ENCODE assay signal across 19 cellular contexts in genomic region chr7:50837965-50838364, GRCh38. TPM values are rescaled to one million over a fixed set of nuclear protein-coding genes. Genes with fewer than 3 reads are reported as not detected.
DNase-seq lines count a peak whose midpoint lies in the region; ATAC-seq, FAIRE-seq and TF ChIP-seq lines count a peak whose summit lies in the region.
"Had no signal": no experiment of that assay in that cellular context is flagged by ENCODE, and none has a peak within 500 bp of the region (broad histone marks: within the 10 kb centered on the region; RNA-seq: fewer than 3 reads in every experiment).

No MANE protein-coding gene starts in this region.

- intact Hi-C loops in OCI-LY7 (cut with micrococcal nuclease; ENCODE audit: unreplicated experiment) (no loop called here), transverse colon (cut with DNase I; ENCODE audit: low total_unique reads) (no loop called here)

- FAIRE-seq in RCC 7860 (lab: Jason Lieb, UNC), result peak; percentile 88
- FAIRE-seq: H1, K562 had no signal

- POLR2A ChIA-PET in OCI-LY7 (lab: Charles Lee), result no interaction called here

- TF ChIP-seq EP300 in transverse colon (IDR thresholded peaks at IDR 0.05; ENCODE audit: low read depth), result no peak

- TF ChIP-seq CTCF in epithelial cell of esophagus (IDR thresholded peaks at IDR 0.05; ENCODE audit: insufficient read depth, low read depth, low read length, missing control alignments) (no peak), OCI-LY7 (conservative IDR thresholded peaks at IDR 0.05; ENCODE audit: low read length) (no peak), transverse colon (IDR thresholded peaks at IDR 0.05) (no peak)

- no peak overlapping the region for H2AFZ ChIP-seq in OCI-LY7 (ENCODE audit: low read length)

- no peak overlapping the region for H3K4me2 ChIP-seq in OCI-LY7 (ENCODE audit: low read length)

- peak; percentile 88 for DNase-seq in ELR (ENCODE audit: low read depth)
- DNase-seq in RCC 7860 (ENCODE audit: low spot score), result peak; percentile 92
- peak; percentile 96 for DNase-seq in epithelial cell of esophagus (ENCODE audit: low read depth)
- DNase-seq in skeletal muscle cell (ENCODE audit: low read depth), result peak; percentile 73
- no peak for DNase-seq in stimulated activated naive CD4-positive, alpha-beta T cell treated with Interleukin-2 at 50 U/mL for 16 hours (lab: John Stamatoyannopoulos, UW)
- no peak for DNase-seq in OCI-LY7 (ENCODE audit: low spot score)
- no peak for DNase-seq in transverse colon
- DNase-seq: activated CD4-positive, CD25-positive, alpha-beta regulatory T cell; activated CD8-positive, alpha-beta memory T cell treated with anti-CD3 and anti-CD28 coated beads, Interleukin-2, amount 50 U/mL, for 4 hours; activated naive CD4-positive, alpha-beta T cell treated with anti-CD3 and anti-CD28 coated beads, Interleukin-2, amount 10 ng/mL, durations not matched to agents 7 days and 5 days; left ventricle myocardium superior; naive thymus-derived CD8-positive, alpha-beta T cell; NCI-H1417; NCI-H2227 treated with DMSO at 0.1 percent for 48 hours; stimulated activated CD4-positive, alpha-beta T cell treated with anti-CD3 and anti-CD28 coated beads, Interleukin-2, amount 100 ng/mL, for 48 hours; T-cell had no signal

- TF ChIP-seq POLR2A in transverse colon (IDR thresholded peaks at IDR 0.05), result no peak

- no peaks in the 10 kb centered on the region for H3K4me1 ChIP-seq in OCI-LY7 (ENCODE audit: insufficient read depth, low read length, poor library complexity, severe bottlenecking)
- no peaks in the 10 kb centered on the region for H3K4me1 ChIP-seq in transverse colon

- no peaks in the 10 kb centered on the region for H3K79me2 ChIP-seq in OCI-LY7 (ENCODE audit: insufficient read depth, low read depth, low read length)

- H3K4me3 ChIP-seq in epithelial cell of esophagus (ENCODE audit: low read length), result no peak overlapping the region
- H3K4me3 ChIP-seq in skeletal muscle cell (ENCODE audit: low read depth, low read length), result no peak overlapping the region
- no peak overlapping the region for H3K4me3 ChIP-seq in OCI-LY7 (ENCODE audit: low read depth, low read length, poor library complexity, severe bottlenecking)
- no peak overlapping the region for H3K4me3 ChIP-seq in transverse colon
- H3K4me3 ChIP-seq: K562 had no signal

- in situ Hi-C loops in transverse colon (cut with MboI; ENCODE audit: low pct_ligation_motif_present in 1 of 4, low pct_unique_long_range_greater_than_20kb in 1 of 4, low sequenced_read_pairs in 3 of 4), result no loop called here

- no peak for ATAC-seq in GM21825 (IDR thresholded peaks at IDR 0.05; ENCODE audit: unreplicated experiment)
- ATAC-seq: naive thymus-derived CD8-positive, alpha-beta T cell; T-cell had no signal

- no peaks in the 10 kb centered on the region for H3K9me3 ChIP-seq in OCI-LY7 (ENCODE audit: low read length)
- no peaks in the 10 kb centered on the region for H3K9me3 ChIP-seq in transverse colon

- no peaks in the 10 kb centered on the region for H3K36me3 ChIP-seq in OCI-LY7 (ENCODE audit: insufficient read depth, low read length)
- no peaks in the 10 kb centered on the region for H3K36me3 ChIP-seq in transverse colon

- 94% methylated on average over 5 to 11 of the region's 11 CpGs for WGBS in transverse colon (ENCODE audit: low coverage in 1 of 2), 2 donors

- no peaks in the 10 kb centered on the region; the same call in 1 of the 2 replicates for H3K9me2 ChIP-seq in OCI-LY7 (ENCODE audit: insufficient read depth, low read length)

- H3K27ac ChIP-seq in OCI-LY7 (ENCODE audit: low read depth, low read length, poor library complexity, severe bottlenecking) (no peak overlapping the region), transverse colon (no peak overlapping the region)

- CTCF ChIA-PET in OCI-LY7 (lab: Charles Lee; ENCODE audit: unreplicated experiment), result no interaction called here

- no peaks in the 10 kb centered on the region for H4K20me1 ChIP-seq in OCI-LY7 (ENCODE audit: insufficient read depth, low read length)

- H3K27me3 ChIP-seq in transverse colon, result peaks cover 4% of the 10 kb centered on the region

- no TSS peak for BruUV-seq in OCI-LY7 (replicated peaks; lab: Mats Ljungman, UMichigan)

RNA-seq across cellular contexts. Expression of gene GRB10, which starts 55.3 kb away (rescaled TPM):
- total RNA-seq in OCI-LY7 (2014; rRNA removed; shearing (Covaris generic)), result not detected in 2 replicates
- total RNA-seq in OCI-LY7 (2022) (not detected in 2 replicates), transverse colon (10 to 100 TPM in 3 of 4 donors, 1 to 10 TPM in 1; 8.8 to 55.7 (median 14.3) TPM)

Comparison
In these comparisons a context has a peak if more than half of its experiments do, and no peak if none do; other contexts are left out.
1. DNase-seq: peak in ELR (single experiment), RCC 7860 (single experiment), epithelial cell of esophagus (single experiment) and skeletal muscle cell (single experiment); none in stimulated activated naive CD4-positive, alpha-beta T cell treated with Interleukin-2 at 50 U/mL for 16 hours (single experiment), OCI-LY7 (single experiment) and transverse colon (single experiment).
2. RNA of gene GRB10, which starts 55.3 kb away (total RNA-seq): 8.8 to 55.7 TPM in transverse colon; not detected in OCI-LY7; every median in the first group is over 4 times any median in the second.